Comparison of ENCODE assay signal across 8 cellular contexts in the genomic region with DNA sequence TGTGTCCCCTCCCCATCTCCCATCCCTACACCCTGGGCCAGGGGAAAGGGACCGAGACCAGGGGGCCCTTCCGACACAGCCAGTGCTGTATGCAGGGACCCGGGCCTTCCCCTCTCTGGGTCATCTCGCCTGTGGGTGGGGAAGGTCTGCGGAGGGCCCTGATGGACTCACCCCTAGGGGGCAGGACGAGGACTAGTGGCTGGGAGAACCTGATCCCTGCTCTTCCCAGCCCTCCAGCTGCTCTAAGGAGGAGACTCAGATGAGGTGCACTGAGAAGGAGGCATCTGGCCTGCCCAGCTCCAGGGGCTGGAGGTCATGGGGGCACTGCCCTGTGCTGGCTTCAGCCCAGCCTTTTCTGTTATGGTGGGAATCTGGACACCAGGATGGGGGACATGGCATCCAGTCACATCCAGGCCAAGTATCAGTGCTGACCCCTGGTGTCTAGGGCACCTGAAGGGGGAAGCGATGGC. TPM values are rescaled to one million over a fixed set of nuclear protein-coding genes. Genes with fewer than 3 reads are reported as not detected.
DNase-seq lines count a peak whose midpoint lies in the region; ATAC-seq lines count a peak whose summit lies in the region.

No MANE protein-coding gene starts in this region.

- H3K9me3 ChIP-seq in adipocyte (ENCODE audit: control insufficient read depth, low read length) (no peaks in the 10 kb centered on the region), iPS-15b (ENCODE audit: control insufficient read depth, insufficient read depth, low read length) (no peaks in the 10 kb centered on the region)

- H3K4me1 ChIP-seq in adipocyte (ENCODE audit: control insufficient read depth, insufficient read depth, low read length) (peaks cover 52% of the 10 kb centered on the region), iPS-15b (ENCODE audit: control insufficient read depth, insufficient read depth, low read length) (peaks cover 13% of the 10 kb centered on the region)

- peak; percentile 91 for DNase-seq in H7
- DNase-seq in adipocyte (ENCODE audit: low read depth): peak; percentile 76
- DNase-seq in stimulated activated naive CD8-positive, alpha-beta T cell treated with anti-CD3 and anti-CD28 coated beads, Interleukin-15, Interleukin-2, amounts not matched to agents 100 U/mL and 50 U/mL, for 24 hours: peak; percentile 9
- DNase-seq in SKM-1 treated with dmso at 0.1 percent for 144 hours (lab: John Stamatoyannopoulos, UW; ENCODE audit: unreplicated experiment): no peak
- DNase-seq in HPDE6-E6E7 (ENCODE audit: extremely low spot score): no peak
- DNase-seq in stimulated activated CD4-positive, alpha-beta T cell treated with anti-CD3 and anti-CD28 coated beads, Interleukin-4, amount 100 ng/mL, for 4 hours: no peak

- H3K9ac ChIP-seq in adipocyte (ENCODE audit: low read length): peak overlapping the region; percentile 99
- H3K9ac ChIP-seq in iPS-15b (ENCODE audit: low read depth, low read length): no peak overlapping the region

- H3K27me3 ChIP-seq in H7 (ENCODE audit: control insufficient read depth, insufficient read depth, low read length) (no peaks in the 10 kb centered on the region), adipocyte (replicated peaks; ENCODE audit: control insufficient read depth, insufficient read depth, low read length) (no peaks in the 10 kb centered on the region), iPS-15b (ENCODE audit: control insufficient read depth, insufficient read depth, low read length) (no peaks in the 10 kb centered on the region)

- H3K4me3 ChIP-seq in H7 (ENCODE audit: insufficient read depth, low read depth, low read length): peak overlapping the region; percentile 77
- peak overlapping the region; percentile 90 for H3K4me3 ChIP-seq in adipocyte (ENCODE audit: low read length)
- peak overlapping the region; percentile 64 for H3K4me3 ChIP-seq in iPS-15b (ENCODE audit: low read depth, low read length)

- H3K36me3 ChIP-seq in H7 (replicated peaks; ENCODE audit: control insufficient read depth, insufficient read depth, low read length) (peaks cover 9% of the 10 kb centered on the region), adipocyte (ENCODE audit: control insufficient read depth, insufficient read depth, low read length, severe bottlenecking) (peaks cover 17% of the 10 kb centered on the region), iPS-15b (ENCODE audit: control insufficient read depth, insufficient read depth, low read length) (peaks cover 5% of the 10 kb centered on the region)

- no peak for ATAC-seq in stimulated activated naive CD8-positive, alpha-beta T cell treated with anti-CD3 and anti-CD28 coated beads, Interleukin-15, Interleukin-2, amounts not matched to agents 100 U/mL and 50 U/mL, for 24 hours
- ATAC-seq in HG02571 (IDR thresholded peaks at IDR 0.05; ENCODE audit: unreplicated experiment): no peak

RNA-seq across cellular contexts. Expression of a gene that starts 0.7 kb away (rescaled TPM):
- 23.4 and 25.0 TPM in 2 replicates for total RNA-seq in H7 (2014; rRNA removed; shearing (Covaris generic))

RNA-seq across cellular contexts. Expression of a gene that starts 31.3 kb away (rescaled TPM):
- total RNA-seq in H7 (2014; rRNA removed; shearing (Covaris generic)): 46.9 and 53.4 TPM in 2 replicates

Comparison
In these comparisons a context has a peak if more than half of its experiments do, and no peak if none do; other contexts are left out.
1. DNase-seq: peak in H7 (single experiment), adipocyte (single experiment) and stimulated activated naive CD8-positive, alpha-beta T cell treated with anti-CD3 and anti-CD28 coated beads, Interleukin-15, Interleukin-2, amounts not matched to agents 100 U/mL and 50 U/mL, for 24 hours (single experiment); none in SKM-1 treated with dmso at 0.1 percent for 144 hours (single experiment), HPDE6-E6E7 (single experiment) and stimulated activated CD4-positive, alpha-beta T cell treated with anti-CD3 and anti-CD28 coated beads, Interleukin-4, amount 100 ng/mL, for 4 hours (0 of 2).
2. Peak in every context shown above with its lines, with median percentiles within 50 percentile points of each other: H3K4me3 ChIP-seq.